8 cellular contexts compared by ENCODE assay signal in genomic region chr15:90594297-90594696, GRCh38.
A peak's percentile ranks its signal among the peaks of the same experiment; 100 is the strongest.
DNase-seq lines count a peak whose midpoint lies in the region; ATAC-seq, FAIRE-seq and TF ChIP-seq lines count a peak whose summit lies in the region.

No MANE protein-coding gene starts in this region.

- no peak overlapping the region for H3K18ac ChIP-seq in H1 (ENCODE audit: extremely low read depth, low read length)

- no peaks in the 10 kb centered on the region for H3K23me2 ChIP-seq in H1 (ENCODE audit: low read depth, low read length)

- H3K14ac ChIP-seq in H1 (ENCODE audit: insufficient read length) = no peak overlapping the region

- H2BK15ac ChIP-seq in H1 (ENCODE audit: low read length) = no peak overlapping the region

- H2BK20ac ChIP-seq in H1 (ENCODE audit: low read length) = no peak overlapping the region

- H3K9me3 ChIP-seq in H1 (ENCODE audit: insufficient read depth in 2 of 2, low read depth in 1 of 2, low read length in 1 of 2) = no peaks in the 10 kb centered on the region
- no peaks in the 10 kb centered on the region for H3K9me3 ChIP-seq in osteoblast (ENCODE audit: low read depth, low read length)
- no peaks in the 10 kb centered on the region for H3K9me3 ChIP-seq in testis

- no peak overlapping the region for H4K91ac ChIP-seq in H1 (replicated peaks; ENCODE audit: insufficient read length, low read length)

- H3K56ac ChIP-seq in H1 (replicated peaks; ENCODE audit: insufficient read length, low read depth, low read length) = no peak overlapping the region

- no peak overlapping the region for H3K27ac ChIP-seq in H1 (ENCODE audit: low read depth, low read length)
- H3K27ac ChIP-seq in osteoblast (ENCODE audit: low read depth, low read length) = peak overlapping the region; percentile 30
- peak overlapping the region in 1 of 2 donors; percentile 44 for H3K27ac ChIP-seq in testis

- POLR2A ChIA-PET in H1 (lab: Charles Lee; ENCODE audit: partially characterized antibody) = no interaction called here

- no peak overlapping the region for H2BK5ac ChIP-seq in H1 (ENCODE audit: low read depth, low read length)

- H2BK12ac ChIP-seq in H1 (ENCODE audit: low read depth, low read length) = no peak overlapping the region

- TF ChIP-seq EP300 in H1 (IDR thresholded peaks at IDR 0.05; ENCODE audit: borderline replicate concordance in 1 of 2, low read depth in 2 of 2, low read length in 2 of 2) = no peak

- intact Hi-C loops in testis (cut with DNase I; ENCODE audit: low total_unique reads) = no loop called here

- H3K4me1 ChIP-seq in H1 (replicated peaks in 1 of 4; ENCODE audit: control insufficient read depth in 3 of 4, insufficient read depth in 4 of 4, low read length in 3 of 4) (peaks cover 0 to 6% (median 4%) of the 10 kb centered on the region in 4 experiments; a peak in 6 of 7 replicates), osteoblast (ENCODE audit: insufficient read depth, low read length) (peaks cover 30% of the 10 kb centered on the region), testis (peaks cover 25% of the 10 kb centered on the region)

- H2AK5ac ChIP-seq in H1 (ENCODE audit: low read depth, low read length) = no peak overlapping the region

- FAIRE-seq in H1 (lab: Jason Lieb, UNC) = no peak

- H4K20me1 ChIP-seq in H1 (replicated peaks in 1 of 2; ENCODE audit: control insufficient read depth in 1 of 2, insufficient read depth in 2 of 2, low read length in 2 of 2) (no peaks in the 10 kb centered on the region), osteoblast (ENCODE audit: insufficient read depth, low read length) (no peaks in the 10 kb centered on the region)

- no peak overlapping the region for H3K4ac ChIP-seq in H1 (replicated peaks; ENCODE audit: insufficient read length, low read depth, low read length)

- CTCF ChIA-PET in H1 (lab: Charles Lee; ENCODE audit: partially characterized antibody) = interaction anchor here (1.0 kb wide), 1 partner anchor 10 kb away, joined by 4 read pairs; no protein-coding TSS in a partner anchor

- DNase-seq in LNCaP clone FGC (ENCODE audit: low read depth) (peak; percentile 76), H1 (ENCODE audit: low read depth in 1 of 2, low spot score in 2 of 2) (no peak), osteoblast (ENCODE audit: insufficient read length, low spot score, missing footprints) (no peak), testis (peak; percentile 71), NCI-H524 (lab: John Stamatoyannopoulos, UW) (no peak)
- DNase-seq in activated CD4-positive, alpha-beta T cell treated with anti-CD3 and anti-CD28 coated beads, Interleukin-2, amount 50 U/mL, for 48 hours = peak; percentile 84 to 90

- TF ChIP-seq POLR2A in H1 (IDR thresholded peaks at IDR 0.05; ENCODE audit: control extremely low read depth in 1 of 2, low read depth in 2 of 2, low read length in 2 of 2) (no peak), testis (IDR thresholded peaks at IDR 0.05) (no peak)

- H3K4me3 ChIP-seq in GM12875 (ENCODE audit: low read depth, low read length) (peak overlapping the region; percentile 31), LNCaP clone FGC (ENCODE audit: low read depth, low read length) (no peak overlapping the region), H1 (ENCODE audit: extremely low read depth in 1 of 4, insufficient read depth in 2 of 4, low read depth in 3 of 4, low read length in 4 of 4) (no peak overlapping the region), osteoblast (ENCODE audit: insufficient read depth, low read length) (no peak overlapping the region), testis (no peak overlapping the region)

- no peak for TF ChIP-seq RAD21 in H1 (IDR thresholded peaks at IDR 0.05 in 1 of 2, conservative IDR thresholded peaks at IDR 0.05 in 1 of 2; ENCODE audit: low read depth in 2 of 2, low read length in 2 of 2)

- H3K4me2 ChIP-seq in H1 (ENCODE audit: insufficient read depth in 1 of 2, low read depth in 2 of 2, low read length in 2 of 2) = no peak overlapping the region
- no peak overlapping the region for H3K4me2 ChIP-seq in osteoblast (ENCODE audit: insufficient read depth, low read length)

- H3K27me3 ChIP-seq in H1 (replicated peaks in 1 of 4; ENCODE audit: control insufficient read depth in 3 of 4, extremely low read depth in 1 of 4, insufficient read depth in 3 of 4, low read length in 3 of 4) (no peaks in the 10 kb centered on the region), osteoblast (ENCODE audit: insufficient read depth, low read length) (no peaks in the 10 kb centered on the region), testis (no peaks in the 10 kb centered on the region)

- H4K8ac ChIP-seq in H1 (ENCODE audit: extremely low read depth, insufficient read depth, low read length) = no peak overlapping the region

- ATAC-seq in GM19467 (IDR thresholded peaks at IDR 0.05; ENCODE audit: unreplicated experiment) = no peak

- no peak overlapping the region for H3K23ac ChIP-seq in H1 (ENCODE audit: insufficient read length)

- no peaks in the 10 kb centered on the region for H3K79me2 ChIP-seq in H1 (ENCODE audit: control insufficient read depth in 1 of 2, insufficient read depth in 2 of 2, low read length in 2 of 2)
- peaks cover 32% of the 10 kb centered on the region for H3K79me2 ChIP-seq in osteoblast (ENCODE audit: insufficient read depth, low read length)

- H2AFZ ChIP-seq in H1 (ENCODE audit: low read length) (0 out of 2 replicates have a peak overlapping the region, but pooled peaks have one; percentile 13), osteoblast (ENCODE audit: low read length) (no peak overlapping the region)

- no peak overlapping the region for H2BK120ac ChIP-seq in H1 (replicated peaks; ENCODE audit: low read depth, low read length)

- H3K79me1 ChIP-seq in H1 (ENCODE audit: low read depth, low read length) = no peaks in the 10 kb centered on the region

- H3K9ac ChIP-seq in H1 (replicated peaks in 1 of 4; ENCODE audit: extremely low read depth in 1 of 4, low read depth in 3 of 4, low read length in 3 of 4) = no peak overlapping the region

- TF ChIP-seq CTCF in GM12875 (IDR thresholded peaks at IDR 0.05; ENCODE audit: borderline replicate concordance, insufficient read depth, low read depth, low read length) = no peak
- no peak for TF ChIP-seq CTCF in LNCaP clone FGC (IDR thresholded peaks at IDR 0.05; ENCODE audit: control insufficient read depth, extremely low read depth, insufficient read depth)
- TF ChIP-seq CTCF in H1 (IDR thresholded peaks at IDR 0.05; ENCODE audit: control extremely low read depth in 1 of 3, insufficient read depth in 1 of 3, low read depth in 1 of 3, low read length in 3 of 3) = no peak
- TF ChIP-seq CTCF in osteoblast (IDR thresholded peaks at IDR 0.05; ENCODE audit: extremely low read depth, low read depth, low read length) = no peak
- no peak for TF ChIP-seq CTCF in testis (IDR thresholded peaks at IDR 0.05)

- H4K5ac ChIP-seq in H1 (ENCODE audit: insufficient read length, low read depth, low read length) = no peak overlapping the region

- H3K36me3 ChIP-seq in H1 (ENCODE audit: control insufficient read depth in 2 of 4, insufficient read depth in 4 of 4, low read length in 3 of 4) (no peaks in the 10 kb centered on the region), osteoblast (ENCODE audit: insufficient read depth, low read length) (peaks cover 6% of the 10 kb centered on the region), testis (ENCODE audit: low read depth, missing control alignments) (no peaks in the 10 kb centered on the region)

- WGBS in H1 (ENCODE audit: extremely low coverage in 1 of 2, insufficient coverage in 1 of 2, insufficient read length in 1 of 2, insufficient replicate concordance in 2 of 2, low coverage in 1 of 2, low lambda C conversion rate in 2 of 2, missing lambda C conversion rate in 1 of 2), 2 experiments = 79% methylated on average over 9 of the region's 9 CpGs; no CpG with 5 or more reads in 1 of the 2 experiments
- WGBS in testis, 2 donors = 67 to 91% methylated on average over 9 of the region's 9 CpGs

TF ChIP-seq in H1, 55 proteins besides CTCF, POLR2A, EP300 and RAD21:
- TF ChIP-seq SIN3A (conservative IDR thresholded peaks at IDR 0.05 in 1 of 2, IDR thresholded peaks at IDR 0.05 in 1 of 2; ENCODE audit: low read depth in 1 of 2, low read length in 2 of 2) (no peak), MAX (IDR thresholded peaks at IDR 0.05) (no peak), CHD2 (IDR thresholded peaks at IDR 0.05; ENCODE audit: low read length) (no peak)
TF ChIP-seq in H1: peak in this region for 0.

Comparison
In these comparisons a context has a peak if more than half of its experiments do, and no peak if none do; other contexts are left out.
1. DNase-seq: peak in LNCaP clone FGC (single experiment), activated CD4-positive, alpha-beta T cell treated with anti-CD3 and anti-CD28 coated beads, Interleukin-2, amount 50 U/mL, for 48 hours (2 of 2) and testis (single experiment); none in H1 (0 of 2), osteoblast (single experiment) and NCI-H524 (0 of 2).